ENCODE assay signal across 1 cellular context in genomic region chr9:124125590-124126047, GRCh38.
TF ChIP-seq lines count a peak whose summit lies in the region.

No MANE protein-coding gene starts in this region.

TF ChIP-seq in GM23338, 12 proteins besides CTCF, POLR2A, EP300 and RAD21 (continued from another document):
- TF ChIP-seq, protein P1, sequence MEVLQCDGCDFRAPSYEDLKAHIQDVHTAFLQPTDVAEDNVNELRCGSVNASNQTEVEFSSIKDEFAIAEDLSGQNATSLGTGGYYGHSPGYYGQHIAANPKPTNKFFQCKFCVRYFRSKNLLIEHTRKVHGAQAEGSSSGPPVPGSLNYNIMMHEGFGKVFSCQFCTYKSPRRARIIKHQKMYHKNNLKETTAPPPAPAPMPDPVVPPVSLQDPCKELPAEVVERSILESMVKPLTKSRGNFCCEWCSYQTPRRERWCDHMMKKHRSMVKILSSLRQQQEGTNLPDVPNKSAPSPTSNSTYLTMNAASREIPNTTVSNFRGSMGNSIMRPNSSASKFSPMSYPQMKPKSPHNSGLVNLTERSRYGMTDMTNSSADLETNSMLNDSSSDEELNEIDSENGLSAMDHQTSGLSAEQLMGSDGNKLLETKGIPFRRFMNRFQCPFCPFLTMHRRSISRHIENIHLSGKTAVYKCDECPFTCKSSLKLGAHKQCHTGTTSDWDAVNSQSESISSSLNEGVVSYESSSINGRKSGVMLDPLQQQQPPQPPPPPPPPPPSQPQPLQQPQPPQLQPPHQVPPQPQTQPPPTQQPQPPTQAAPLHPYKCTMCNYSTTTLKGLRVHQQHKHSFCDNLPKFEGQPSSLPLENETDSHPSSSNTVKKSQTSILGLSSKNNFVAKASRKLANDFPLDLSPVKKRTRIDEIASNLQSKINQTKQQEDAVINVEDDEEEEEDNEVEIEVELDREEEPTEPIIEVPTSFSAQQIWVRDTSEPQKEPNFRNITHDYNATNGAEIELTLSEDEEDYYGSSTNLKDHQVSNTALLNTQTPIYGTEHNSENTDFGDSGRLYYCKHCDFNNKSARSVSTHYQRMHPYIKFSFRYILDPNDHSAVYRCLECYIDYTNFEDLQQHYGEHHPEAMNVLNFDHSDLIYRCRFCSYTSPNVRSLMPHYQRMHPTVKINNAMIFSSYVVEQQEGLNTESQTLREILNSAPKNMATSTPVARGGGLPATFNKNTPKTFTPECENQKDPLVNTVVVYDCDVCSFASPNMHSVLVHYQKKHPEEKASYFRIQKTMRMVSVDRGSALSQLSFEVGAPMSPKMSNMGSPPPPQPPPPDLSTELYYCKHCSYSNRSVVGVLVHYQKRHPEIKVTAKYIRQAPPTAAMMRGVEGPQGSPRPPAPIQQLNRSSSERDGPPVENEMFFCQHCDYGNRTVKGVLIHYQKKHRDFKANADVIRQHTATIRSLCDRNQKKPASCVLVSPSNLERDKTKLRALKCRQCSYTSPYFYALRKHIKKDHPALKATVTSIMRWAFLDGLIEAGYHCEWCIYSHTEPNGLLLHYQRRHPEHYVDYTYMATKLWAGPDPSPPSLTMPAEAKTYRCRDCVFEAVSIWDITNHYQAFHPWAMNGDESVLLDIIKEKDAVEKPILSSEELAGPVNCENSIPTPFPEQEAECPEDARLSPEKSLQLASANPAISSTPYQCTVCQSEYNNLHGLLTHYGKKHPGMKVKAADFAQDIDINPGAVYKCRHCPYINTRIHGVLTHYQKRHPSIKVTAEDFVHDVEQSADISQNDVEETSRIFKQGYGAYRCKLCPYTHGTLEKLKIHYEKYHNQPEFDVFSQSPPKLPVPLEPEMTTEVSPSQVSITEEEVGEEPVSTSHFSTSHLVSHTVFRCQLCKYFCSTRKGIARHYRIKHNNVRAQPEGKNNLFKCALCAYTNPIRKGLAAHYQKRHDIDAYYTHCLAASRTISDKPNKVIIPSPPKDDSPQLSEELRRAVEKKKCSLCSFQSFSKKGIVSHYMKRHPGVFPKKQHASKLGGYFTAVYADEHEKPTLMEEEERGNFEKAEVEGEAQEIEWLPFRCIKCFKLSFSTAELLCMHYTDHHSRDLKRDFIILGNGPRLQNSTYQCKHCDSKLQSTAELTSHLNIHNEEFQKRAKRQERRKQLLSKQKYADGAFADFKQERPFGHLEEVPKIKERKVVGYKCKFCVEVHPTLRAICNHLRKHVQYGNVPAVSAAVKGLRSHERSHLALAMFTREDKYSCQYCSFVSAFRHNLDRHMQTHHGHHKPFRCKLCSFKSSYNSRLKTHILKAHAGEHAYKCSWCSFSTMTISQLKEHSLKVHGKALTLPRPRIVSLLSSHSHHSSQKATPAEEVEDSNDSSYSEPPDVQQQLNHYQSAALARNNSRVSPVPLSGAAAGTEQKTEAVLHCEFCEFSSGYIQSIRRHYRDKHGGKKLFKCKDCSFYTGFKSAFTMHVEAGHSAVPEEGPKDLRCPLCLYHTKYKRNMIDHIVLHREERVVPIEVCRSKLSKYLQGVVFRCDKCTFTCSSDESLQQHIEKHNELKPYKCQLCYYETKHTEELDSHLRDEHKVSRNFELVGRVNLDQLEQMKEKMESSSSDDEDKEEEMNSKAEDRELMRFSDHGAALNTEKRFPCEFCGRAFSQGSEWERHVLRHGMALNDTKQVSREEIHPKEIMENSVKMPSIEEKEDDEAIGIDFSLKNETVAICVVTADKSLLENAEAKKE (CRISPR knock-in tag; IDR thresholded peaks at IDR 0.05), result no peak
- TF ChIP-seq ETS1 (IDR thresholded peaks at IDR 0.05) (no peak), STAT1 (IDR thresholded peaks at IDR 0.05; ENCODE audit: unreplicated experiment) (no peak), REST (IDR thresholded peaks at IDR 0.05; ENCODE audit: unreplicated experiment) (no peak), ZNF331 (CRISPR knock-in tag; IDR thresholded peaks at IDR 0.05; ENCODE audit: low read depth) (no peak)
TF ChIP-seq in GM23338: peak in this region for 0.
